ENCODE assay signal across 9 cellular contexts in the genomic region with DNA sequence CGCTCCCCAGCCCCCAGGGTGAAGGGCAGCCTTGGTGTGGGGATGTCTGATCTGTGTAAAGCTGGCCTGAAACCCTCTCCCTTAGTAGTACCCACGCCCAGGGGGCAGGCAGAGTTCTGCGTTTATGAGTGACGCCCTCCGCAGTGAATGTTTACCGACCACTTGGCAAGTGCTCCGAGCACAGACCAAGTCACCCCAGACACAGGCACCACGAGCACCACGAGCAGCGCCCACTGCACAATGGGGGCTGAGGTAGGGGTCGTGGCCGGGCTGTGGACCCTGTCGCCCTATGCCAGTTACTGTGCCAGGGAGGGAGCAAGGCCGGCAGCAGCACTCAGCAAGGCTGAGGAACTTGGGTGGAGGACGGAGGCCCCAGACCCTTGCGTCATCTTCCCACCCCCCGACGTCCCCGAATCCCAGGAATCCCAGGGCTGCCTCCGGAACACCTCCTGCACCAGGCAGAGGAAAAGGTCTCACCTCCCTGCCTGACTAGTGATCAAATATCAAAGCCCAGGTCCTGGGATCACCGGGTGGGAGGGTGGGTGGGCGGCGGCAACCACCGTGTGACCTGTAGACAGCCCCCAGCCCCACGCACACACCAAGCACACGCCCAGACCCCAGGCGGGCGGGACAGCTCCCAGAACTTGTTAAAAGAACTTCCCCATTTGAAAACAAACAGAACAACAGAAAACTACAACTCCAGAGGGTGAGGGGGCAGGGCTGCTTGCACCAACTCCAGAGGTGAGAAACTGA. TPM values are rescaled to one million over a fixed set of nuclear protein-coding genes. Genes with fewer than 3 reads are reported as not detected.
DNase-seq lines count a peak whose midpoint lies in the region; ATAC-seq and TF ChIP-seq lines count a peak whose summit lies in the region.
"Had no signal": no experiment of that assay in that cellular context is flagged by ENCODE, and none has a peak within 500 bp of the region (broad histone marks: within the 10 kb centered on the region; RNA-seq: fewer than 3 reads in every experiment).

No MANE protein-coding gene starts in this region.

- TF ChIP-seq POLR2A in body of pancreas (IDR thresholded peaks at IDR 0.05) = no peak

- no peaks in the 10 kb centered on the region for H3F3A ChIP-seq in MM.1S (ENCODE audit: insufficient read depth, low read length)

- H3K4me1 ChIP-seq in body of pancreas (peaks cover 68% of the 10 kb centered on the region), subcutaneous abdominal adipose tissue (ENCODE audit: control insufficient read depth in 5 of 5, insufficient read depth in 5 of 5, low read length in 5 of 5) (peaks cover 3 to 73% (median 64%) of the 10 kb centered on the region in 5 donors), MM.1S (ENCODE audit: low read length) (no peaks in the 10 kb centered on the region), foreskin keratinocyte (peaks cover 19% of the 10 kb centered on the region)

- H3K9ac ChIP-seq in subcutaneous abdominal adipose tissue (ENCODE audit: low read length in 5 of 5) = peak overlapping the region in 1 of 5 donors; percentile 35
- no peak overlapping the region for H3K9ac ChIP-seq in MM.1S (ENCODE audit: low read length)

- H3K4me3 ChIP-seq in H7 (ENCODE audit: insufficient read depth, low read depth, low read length) (no peak overlapping the region), body of pancreas (no peak overlapping the region), subcutaneous abdominal adipose tissue (ENCODE audit: low read depth in 1 of 5, low read length in 5 of 5) (peak overlapping the region in 4 of 5 donors; percentile 3 to 38 (median 10)), MM.1S (ENCODE audit: low read length) (no peak overlapping the region)

- 78 to 84% methylated on average over 5 to 20 of the region's 28 CpGs for WGBS in body of pancreas, 2 donors

- intact Hi-C loops in body of pancreas (cut with DNase I) = no loop called here

- peak; percentile 85 for DNase-seq in H7
- peak in 1 of 4 donors; percentile 18 for DNase-seq in body of pancreas
- DNase-seq in left kidney (ENCODE audit: low read depth, low spot score) = peak; percentile 80
- DNase-seq in activated CD4-positive, alpha-beta T cell treated with anti-CD3 and anti-CD28 coated beads for 48 hours = no peak
- no peak for DNase-seq in MM.1S
- no peak for DNase-seq in foreskin keratinocyte
- DNase-seq: effector CD4-positive, alpha-beta T cell had no signal

- H3K36me3 ChIP-seq in H7 (replicated peaks; ENCODE audit: control insufficient read depth, insufficient read depth, low read length) (no peaks in the 10 kb centered on the region), body of pancreas (replicated peaks in 1 of 2; ENCODE audit: insufficient read depth in 1 of 2, low read depth in 2 of 2) (peaks cover 0 to 2% of the 10 kb centered on the region in 2 donors), subcutaneous abdominal adipose tissue (ENCODE audit: control insufficient read depth in 5 of 5, insufficient read depth in 5 of 5, low read length in 5 of 5) (peaks cover 0 to 36% (median 21%) of the 10 kb centered on the region in 5 donors), MM.1S (replicated peaks; ENCODE audit: insufficient read depth, low read length) (no peaks in the 10 kb centered on the region)

- no peak overlapping the region for H2AFZ ChIP-seq in MM.1S (ENCODE audit: low read length)

- H3K27ac ChIP-seq in body of pancreas (peak overlapping the region; percentile 78 to 89 (median 86)), subcutaneous abdominal adipose tissue (ENCODE audit: low read depth, low read length) (peak overlapping the region; percentile 81), MM.1S (ENCODE audit: low read length) (no peak overlapping the region), foreskin keratinocyte (no peak overlapping the region)

- no peaks in the 10 kb centered on the region for H3K9me3 ChIP-seq in body of pancreas
- no peaks in the 10 kb centered on the region for H3K9me3 ChIP-seq in subcutaneous abdominal adipose tissue (ENCODE audit: control insufficient read depth in 5 of 5, low read length in 5 of 5)
- no peaks in the 10 kb centered on the region for H3K9me3 ChIP-seq in MM.1S (replicated peaks; ENCODE audit: insufficient read depth, low read length)

- H3K4me2 ChIP-seq in MM.1S (ENCODE audit: low read depth, low read length) = no peak overlapping the region

- no peak for TF ChIP-seq CTCF in body of pancreas (IDR thresholded peaks at IDR 0.05)
- no peak for TF ChIP-seq CTCF in MM.1S (IDR thresholded peaks at IDR 0.05; ENCODE audit: low read length)
- TF ChIP-seq CTCF in foreskin keratinocyte (conservative IDR thresholded peaks at IDR 0.05) = no peak

- H3K9me2 ChIP-seq in MM.1S (replicated peaks; ENCODE audit: insufficient read depth, low read length) = no peaks in the 10 kb centered on the region

- peaks cover 4% of the 10 kb centered on the region; the same call in 1 of the 2 replicates for H3K79me2 ChIP-seq in MM.1S (ENCODE audit: low read length)

- ATAC-seq in body of pancreas (no peak), GM18502 (IDR thresholded peaks at IDR 0.05; ENCODE audit: poor library complexity, unreplicated experiment) (no peak), foreskin keratinocyte (no peak)

- H4K20me1 ChIP-seq in MM.1S (ENCODE audit: insufficient read depth, low read length) = no peaks in the 10 kb centered on the region

- H3K27me3 ChIP-seq in H7 (ENCODE audit: control insufficient read depth, insufficient read depth, low read length) (peaks cover 2% of the 10 kb centered on the region), body of pancreas (no peaks in the 10 kb centered on the region), subcutaneous abdominal adipose tissue (ENCODE audit: control insufficient read depth in 5 of 5, insufficient read depth in 4 of 5, low read length in 5 of 5) (no peaks in the 10 kb centered on the region), MM.1S (replicated peaks; ENCODE audit: insufficient read depth, low read length) (no peaks in the 10 kb centered on the region), foreskin keratinocyte (no peaks in the 10 kb centered on the region)

RNA-seq across cellular contexts. Expression of a gene that starts 5.3 kb away (rescaled TPM):
- 3.7 and 4.6 TPM in 2 replicates for total RNA-seq in H7 (2014; rRNA removed; shearing (Covaris generic))
- 10 to 100 TPM; 14.3 to 22.1 TPM for total RNA-seq in body of pancreas
- 1.8 and 2.3 TPM in 2 replicates for total RNA-seq in foreskin keratinocyte
- 1.5 and 2.0 TPM in 2 replicates for polyA plus RNA-seq in foreskin keratinocyte

RNA-seq across cellular contexts. Expression of a gene that starts 25.9 kb away (rescaled TPM):
- total RNA-seq in H7 (2014; rRNA removed; shearing (Covaris generic)) = 92.3 and 115 TPM in 2 replicates
- total RNA-seq in body of pancreas (10 to 100 TPM; 25.9 to 27.7 TPM), foreskin keratinocyte (42.8 and 49.2 TPM in 2 replicates)
- polyA plus RNA-seq in foreskin keratinocyte = 73.7 and 76.5 TPM in 2 replicates

RNA-seq across cellular contexts. Expression of a gene that starts 39.4 kb away (rescaled TPM):
- total RNA-seq in H7 (2014; rRNA removed; shearing (Covaris generic)) = 37.9 and 45.5 TPM in 2 replicates
- total RNA-seq in body of pancreas (10 to 100 TPM; 13.2 to 48.8 TPM), foreskin keratinocyte (22.7 and 24.3 TPM in 2 replicates)
- polyA plus RNA-seq in foreskin keratinocyte = 17.1 and 17.5 TPM in 2 replicates

RNA-seq across cellular contexts. Expression of a gene that starts 48.7 kb away (rescaled TPM):
- total RNA-seq in H7 (2014; rRNA removed; shearing (Covaris generic)) = 85.5 and 87.8 TPM in 2 replicates
- 10 to 100 TPM; 26.4 to 29.1 TPM for total RNA-seq in body of pancreas
- 62.4 and 67.4 TPM in 2 replicates for total RNA-seq in foreskin keratinocyte
- polyA plus RNA-seq in foreskin keratinocyte = 39.8 and 47.8 TPM in 2 replicates

Comparison
In these comparisons a context has a peak if more than half of its experiments do, and no peak if none do; other contexts are left out.
1. DNase-seq: peak in H7 (single experiment) and left kidney (single experiment); none in activated CD4-positive, alpha-beta T cell treated with anti-CD3 and anti-CD28 coated beads for 48 hours (single experiment), MM.1S (single experiment) and foreskin keratinocyte (0 of 2).
2. H3K4me3 ChIP-seq: peak in subcutaneous abdominal adipose tissue (4 of 5); none in H7 (single experiment), body of pancreas (0 of 2) and MM.1S (single experiment).
3. H3K27ac ChIP-seq: peak in body of pancreas (4 of 4) and subcutaneous abdominal adipose tissue (single experiment); none in MM.1S (single experiment) and foreskin keratinocyte (single experiment).